ENCODE assay signal across 21 cellular contexts in genomic region chr1:88404582-88404981, GRCh38.
"Had no signal": no experiment of that assay in that cellular context is flagged by ENCODE, and none has a peak within 500 bp of the region (broad histone marks: within the 10 kb centered on the region; RNA-seq: fewer than 3 reads in every experiment).

No MANE protein-coding gene starts in this region.

- H3K27ac ChIP-seq: SJSA1, SK-N-MC had no signal

- H3K9me3 ChIP-seq: SJSA1 had no signal

- H3K4me1 ChIP-seq: SJSA1 had no signal

- H3K27me3 ChIP-seq: SJSA1 had no signal

- H3K4me3 ChIP-seq: SJSA1, SK-N-MC had no signal

- H3K36me3 ChIP-seq: SJSA1 had no signal

- DNase-seq: KBM-7, MV-4-11, NCI-H1048, NCI-H1105, NCI-H1417, NCI-H1436 treated with DMSO at 0.1 percent for 48 hours, NCI-H1694, NCI-H1930, NCI-H2081 treated with DMSO at 0.1 percent for 48 hours, NCI-H2171, NCI-H226, NCI-H446, NCI-H510A, NCI-H524 treated with DMSO at 0.1 percent for 48 hours, NCI-H69, NCI-H774, Right ventricle myocardium superior, RPMI8226, SIG-M5 had no signal
